ENCODE assay signal across 20 cellular contexts in genomic region chr2:22970284-22970975, GRCh38.
DNase-seq lines count a peak whose midpoint lies in the region; ATAC-seq, FAIRE-seq and TF ChIP-seq lines count a peak whose summit lies in the region.
"Had no signal": no experiment of that assay in that cellular context is flagged by ENCODE, and none has a peak within 500 bp of the region (broad histone marks: within the 10 kb centered on the region; RNA-seq: fewer than 3 reads in every experiment).

No MANE protein-coding gene starts in this region.

- no peaks in the 10 kb centered on the region for H3K23me2 ChIP-seq in H1 (ENCODE audit: low read depth, low read length)

- H3K4me3 ChIP-seq in HUES48 (ENCODE audit: low read depth, low read length) (no peak overlapping the region), H1 (ENCODE audit: extremely low read depth in 1 of 4, insufficient read depth in 2 of 4, low read depth in 3 of 4, low read length in 4 of 4) (no peak overlapping the region), iPS-18a (ENCODE audit: low read length) (no peak overlapping the region), tibial artery (no peak overlapping the region)
- H3K4me3 ChIP-seq: BLaER1 treated with 17β-estradiol and CSF1 and Interleukin-3, amounts not matched to agents 10 nM and 100 nM had no signal

- H3K4ac ChIP-seq in H1 (replicated peaks; ENCODE audit: insufficient read length, low read depth, low read length) = no peak overlapping the region

- H3K79me2 ChIP-seq in H1 (ENCODE audit: control insufficient read depth in 1 of 2, insufficient read depth in 2 of 2, low read length in 2 of 2) = no peaks in the 10 kb centered on the region

- H3K4me1 ChIP-seq in HUES48 (ENCODE audit: control insufficient read depth, insufficient read depth, low read length) (peaks cover 22% of the 10 kb centered on the region), H1 (replicated peaks in 1 of 4; ENCODE audit: control insufficient read depth in 3 of 4, insufficient read depth in 4 of 4, low read length in 3 of 4) (peaks cover 0 to 8% (median 4%) of the 10 kb centered on the region in 4 experiments; a peak in 4 of 7 replicates), iPS-18a (ENCODE audit: control insufficient read depth, low read depth, low read length) (peaks cover 20% of the 10 kb centered on the region), tibial artery (no peaks in the 10 kb centered on the region)
- H3K4me1 ChIP-seq: BLaER1 treated with 17β-estradiol and CSF1 and Interleukin-3, amounts not matched to agents 10 nM and 100 nM had no signal

- no peak for TF ChIP-seq EP300 in H1 (IDR thresholded peaks at IDR 0.05; ENCODE audit: borderline replicate concordance in 1 of 2, low read depth in 2 of 2, low read length in 2 of 2)

- H4K5ac ChIP-seq in H1 (ENCODE audit: insufficient read length, low read depth, low read length) = peak overlapping the region; percentile 38

- H3K14ac ChIP-seq in H1 (ENCODE audit: insufficient read length) = no peak overlapping the region

- FAIRE-seq in H1 (lab: Jason Lieb, UNC) = no peak
- FAIRE-seq: GM12892, GM19239, H54 had no signal

- no peaks in the 10 kb centered on the region for H3K79me1 ChIP-seq in H1 (ENCODE audit: low read depth, low read length)

- peak overlapping the region; percentile 52 for H4K91ac ChIP-seq in H1 (replicated peaks; ENCODE audit: insufficient read length, low read length)

- no peak overlapping the region for H2BK12ac ChIP-seq in H1 (ENCODE audit: low read depth, low read length)

- H3K9me3 ChIP-seq in HUES48 (ENCODE audit: control insufficient read depth, insufficient read depth, low read length) = peaks cover 10% of the 10 kb centered on the region
- 0 out of 4 replicates have a peak, but pooled peaks cover 0 to 7% of the 10 kb centered on the region in 2 experiments for H3K9me3 ChIP-seq in H1 (ENCODE audit: insufficient read depth in 2 of 2, low read depth in 1 of 2, low read length in 1 of 2)
- peaks cover 6% of the 10 kb centered on the region for H3K9me3 ChIP-seq in iPS-18a (ENCODE audit: control insufficient read depth, low read depth, low read length)
- no peaks in the 10 kb centered on the region for H3K9me3 ChIP-seq in tibial artery

- H3K4me2 ChIP-seq in H1 (ENCODE audit: insufficient read depth in 1 of 2, low read depth in 2 of 2, low read length in 2 of 2) = peak overlapping the region; percentile 7 to 50; a peak in 3 of 4 replicates
- H3K4me2 ChIP-seq: BLaER1 treated with 17β-estradiol and CSF1 and Interleukin-3, amounts not matched to agents 10 nM and 100 nM had no signal

- H2BK120ac ChIP-seq in H1 (replicated peaks; ENCODE audit: low read depth, low read length) = no peak overlapping the region

- TF ChIP-seq RAD21 in H1 (IDR thresholded peaks at IDR 0.05 in 1 of 2, conservative IDR thresholded peaks at IDR 0.05 in 1 of 2; ENCODE audit: low read depth in 2 of 2, low read length in 2 of 2) = no peak

- H2BK15ac ChIP-seq in H1 (ENCODE audit: low read length) = no peak overlapping the region

- H2BK5ac ChIP-seq in H1 (ENCODE audit: low read depth, low read length) = peak overlapping the region; percentile 82; the same call in 1 of the 2 replicates

- no peak for ATAC-seq in HG03175 (IDR thresholded peaks at IDR 0.05; ENCODE audit: unreplicated experiment)
- no peak for ATAC-seq in HG03196 (IDR thresholded peaks at IDR 0.05; ENCODE audit: unreplicated experiment)

- peak overlapping the region; percentile 84; the same call in 1 of the 2 replicates for H2BK20ac ChIP-seq in H1 (ENCODE audit: low read length)

- 0 out of 2 replicates have a peak overlapping the region, but pooled peaks have one; percentile 16 for H2AFZ ChIP-seq in H1 (ENCODE audit: low read length)

- TF ChIP-seq CTCF in H1 (IDR thresholded peaks at IDR 0.05; ENCODE audit: control extremely low read depth in 1 of 3, insufficient read depth in 1 of 3, low read depth in 1 of 3, low read length in 3 of 3) (no peak), tibial artery (IDR thresholded peaks at IDR 0.05) (no peak)

- POLR2A ChIA-PET in H1 (lab: Charles Lee; ENCODE audit: partially characterized antibody) = no interaction called here

- no peak for TF ChIP-seq POLR2A in H1 (IDR thresholded peaks at IDR 0.05; ENCODE audit: control extremely low read depth in 1 of 2, low read depth in 2 of 2, low read length in 2 of 2)

- no peaks in the 10 kb centered on the region for H3K36me3 ChIP-seq in HUES48 (ENCODE audit: control insufficient read depth, insufficient read depth, low read length)
- H3K36me3 ChIP-seq in H1 (ENCODE audit: control insufficient read depth in 2 of 4, insufficient read depth in 4 of 4, low read length in 3 of 4) = no peaks in the 10 kb centered on the region
- no peaks in the 10 kb centered on the region for H3K36me3 ChIP-seq in iPS-18a (ENCODE audit: control insufficient read depth, low read depth, low read length)
- H3K36me3 ChIP-seq in tibial artery = no peaks in the 10 kb centered on the region
- H3K36me3 ChIP-seq: BLaER1 treated with 17β-estradiol and CSF1 and Interleukin-3, amounts not matched to agents 10 nM and 100 nM had no signal

- H3K18ac ChIP-seq in H1 (ENCODE audit: extremely low read depth, low read length) = peak overlapping the region; percentile 62

- no peak overlapping the region for H3K56ac ChIP-seq in H1 (replicated peaks; ENCODE audit: insufficient read length, low read depth, low read length)

- DNase-seq in ELF-1 (ENCODE audit: low read depth, low spot score) (peak; percentile 72), H1 (ENCODE audit: low read depth in 1 of 2, low spot score in 2 of 2) (peak in 1 of 2 experiments; percentile 54), tibial artery (no peak)
- DNase-seq: 8988T; AML-193; Calu3; CD4-positive, CD25-positive, alpha-beta regulatory T cell; DMS 273 treated with DMSO at 0.1 percent for 48 hours; DMS79; GDM1; KG1 had no signal

- no peaks in the 10 kb centered on the region for H3K27me3 ChIP-seq in HUES48 (ENCODE audit: control insufficient read depth, insufficient read depth, low read length)
- H3K27me3 ChIP-seq in H1 (replicated peaks in 1 of 4; ENCODE audit: control insufficient read depth in 3 of 4, extremely low read depth in 1 of 4, insufficient read depth in 3 of 4, low read length in 3 of 4) = no peaks in the 10 kb centered on the region
- no peaks in the 10 kb centered on the region for H3K27me3 ChIP-seq in iPS-18a (ENCODE audit: control insufficient read depth, insufficient read depth, low read length)
- no peaks in the 10 kb centered on the region for H3K27me3 ChIP-seq in tibial artery
- H3K27me3 ChIP-seq: BLaER1 treated with 17β-estradiol and CSF1 and Interleukin-3, amounts not matched to agents 10 nM and 100 nM had no signal

- H3K27ac ChIP-seq in HUES48 (ENCODE audit: low read depth, low read length) (peak overlapping the region; percentile 73), H1 (ENCODE audit: low read depth, low read length) (0 out of 2 replicates have a peak overlapping the region, but pooled peaks have one; percentile 15), iPS-18a (ENCODE audit: low read length) (peak overlapping the region; percentile 70), tibial artery (no peak overlapping the region)
- H3K27ac ChIP-seq: BLaER1 treated with 17β-estradiol and CSF1 and Interleukin-3, amounts not matched to agents 10 nM and 100 nM; HL-60 had no signal

- H3K9ac ChIP-seq in HUES48 (ENCODE audit: low read depth, low read length) (peak overlapping the region; percentile 8), H1 (replicated peaks in 1 of 4; ENCODE audit: extremely low read depth in 1 of 4, low read depth in 3 of 4, low read length in 3 of 4) (no peak overlapping the region), iPS-18a (ENCODE audit: low read length) (peak overlapping the region; percentile 43)
- H3K9ac ChIP-seq: BLaER1 treated with 17β-estradiol and CSF1 and Interleukin-3, amounts not matched to agents 10 nM and 100 nM had no signal

- no peak overlapping the region for H3K23ac ChIP-seq in H1 (ENCODE audit: insufficient read length)

- intact Hi-C loops in tibial artery (cut with DNase I; ENCODE audit: low total_unique reads) = no loop called here

- no peak overlapping the region; the same call in 1 of the 2 replicates for H4K8ac ChIP-seq in H1 (ENCODE audit: extremely low read depth, insufficient read depth, low read length)

- H2AK5ac ChIP-seq in H1 (ENCODE audit: low read depth, low read length) = no peak overlapping the region

- H4K20me1 ChIP-seq in H1 (replicated peaks in 1 of 2; ENCODE audit: control insufficient read depth in 1 of 2, insufficient read depth in 2 of 2, low read length in 2 of 2) = no peaks in the 10 kb centered on the region
- H4K20me1 ChIP-seq: BLaER1 treated with 17β-estradiol and CSF1 and Interleukin-3, amounts not matched to agents 10 nM and 100 nM had no signal

- CTCF ChIA-PET in H1 (lab: Charles Lee; ENCODE audit: partially characterized antibody) = interaction anchor here (1.7 kb wide), 1 partner anchor 8 kb away, joined by 3 read pairs; no protein-coding TSS in a partner anchor

- WGBS in H1 (ENCODE audit: extremely low coverage in 1 of 2, insufficient coverage in 1 of 2, insufficient read length in 1 of 2, insufficient replicate concordance in 2 of 2, low coverage in 1 of 2, low lambda C conversion rate in 2 of 2, missing lambda C conversion rate in 1 of 2), 2 experiments = 41% methylated on average over 8 of the region's 8 CpGs; no CpG with 5 or more reads in 1 of the 2 experiments

TF ChIP-seq in H1, 55 proteins besides CTCF, POLR2A, EP300 and RAD21:
- TF ChIP-seq USF2 (IDR thresholded peaks at IDR 0.05; ENCODE audit: low read length) (no peak), ASH2L (IDR thresholded peaks at IDR 0.05; ENCODE audit: low read length) (peak; percentile 59), TCF12 (IDR thresholded peaks at IDR 0.05; ENCODE audit: low read depth, low read length) (0 out of 2 replicates have a peak, but pooled peaks have one; percentile 24), MAX (IDR thresholded peaks at IDR 0.05) (no peak)

Comparison
In these comparisons a context has a peak if more than half of its experiments do, and no peak if none do; other contexts are left out.
1. H3K27ac ChIP-seq: peak in HUES48 (single experiment), H1 (single experiment) and iPS-18a (single experiment); none in tibial artery (0 of 2).
2. H3K9ac ChIP-seq: peak in HUES48 (single experiment) and iPS-18a (single experiment); none in H1 (0 of 4).